8 cellular contexts compared by ENCODE assay signal in the genomic region with DNA sequence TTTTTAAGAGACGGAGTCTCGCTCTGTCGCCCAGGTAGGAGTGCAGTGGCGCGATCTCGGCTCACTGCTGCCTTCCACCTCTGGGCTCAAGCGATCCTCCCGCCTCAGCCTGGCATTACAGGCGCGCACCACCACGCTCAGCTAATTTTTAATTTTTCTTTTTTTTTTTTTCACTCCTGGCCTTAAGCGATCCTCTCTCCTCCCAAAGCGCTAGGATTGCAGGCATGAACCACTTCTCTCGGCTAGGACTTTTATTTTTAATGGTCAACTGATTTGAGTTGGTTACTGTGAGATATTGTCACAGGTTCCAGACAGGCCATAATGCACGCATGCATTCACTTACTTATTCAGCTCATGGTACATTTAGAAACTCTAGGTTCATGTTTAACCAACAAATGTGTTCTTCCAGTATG. TPM values are rescaled to one million over a fixed set of nuclear protein-coding genes. Genes with fewer than 3 reads are reported as not detected.
DNase-seq lines count a peak whose midpoint lies in the region; TF ChIP-seq lines count a peak whose summit lies in the region.

No MANE protein-coding gene starts in this region.

- peaks cover 15% of the 10 kb centered on the region; the same call in 1 of the 2 replicates for H3K4me1 ChIP-seq in PC-9 (replicated peaks; ENCODE audit: insufficient read depth)

- H3K4me3 ChIP-seq in PC-9 (peak overlapping the region; percentile 99), fibroblast of mammary gland (ENCODE audit: control insufficient read depth, low read depth, low read length) (peak overlapping the region; percentile 87), skin epidermis (peak overlapping the region; percentile 52 to 89 (median 68))

- DNase-seq in NCI-H510A treated with DMSO at 0.1 percent for 48 hours (lab: John Stamatoyannopoulos, UW) (peak; percentile 35), NCI-H510A (lab: John Stamatoyannopoulos, UW) (no peak), PC-9 (no peak), fibroblast of mammary gland (ENCODE audit: low read depth) (no peak), NCI-H1105 treated with DMSO at 0.1 percent for 48 hours (lab: John Stamatoyannopoulos, UW) (no peak), NCI-H2107 (lab: John Stamatoyannopoulos, UW) (no peak), NCI-H82 (lab: John Stamatoyannopoulos, UW) (no peak)

- peaks cover 22% of the 10 kb centered on the region; the same call in 1 of the 2 replicates for H3F3A ChIP-seq in PC-9 (ENCODE audit: insufficient read depth, low read depth)

- H3K36me3 ChIP-seq in PC-9 (ENCODE audit: low read depth), result peaks cover 5% of the 10 kb centered on the region; the same call in 1 of the 2 replicates

- TF ChIP-seq CTCF in PC-9 (conservative IDR thresholded peaks at IDR 0.05) (no peak), fibroblast of mammary gland (conservative IDR thresholded peaks at IDR 0.05; ENCODE audit: control insufficient read depth, insufficient read depth, low read depth, low read length) (no peak)

- H3K79me2 ChIP-seq in PC-9 (ENCODE audit: low read depth), result peaks cover 49% of the 10 kb centered on the region

- H4K20me1 ChIP-seq in PC-9 (ENCODE audit: insufficient read depth), result no peaks in the 10 kb centered on the region

- H3K9me3 ChIP-seq in PC-9 (ENCODE audit: insufficient read depth, low read depth), result no peaks in the 10 kb centered on the region

- peak overlapping the region; percentile 94 for H3K4me2 ChIP-seq in PC-9

- H3K27me3 ChIP-seq in PC-9 (ENCODE audit: insufficient read depth, low read depth), result no peaks in the 10 kb centered on the region

- POLR2A ChIA-PET in PC-9 (lab: Charles Lee; ENCODE audit: unreplicated experiment), result interaction anchor here (0.6 to 1.0 kb wide), 3 partner anchors 9 to 804 kb away, joined by 3 to 5 read pairs (median 3); partner anchors contain the start of genes GGNBP2 and RASL10B

- intact Hi-C loops in PC-9 (cut with micrococcal nuclease; ENCODE audit: unreplicated experiment), result loop anchor here (1.0 to 2.0 kb wide), 2 partner anchors 9 to 49 kb away; partner anchors contain the start of genes GGNBP2 and ZNHIT3

- CTCF ChIA-PET in PC-9 (lab: Charles Lee), result no interaction called here

- H2AFZ ChIP-seq in PC-9, result peak overlapping the region; percentile 98

- H3K9me2 ChIP-seq in PC-9 (ENCODE audit: insufficient read depth), result no peaks in the 10 kb centered on the region

- H3K27ac ChIP-seq in PC-9, result peak overlapping the region; percentile 91
- peak overlapping the region in 20 of 21 experiments; percentile 85 to 100 (median 98) for H3K27ac ChIP-seq in skin epidermis

- TSS peak; percentile 52 for BruUV-seq in PC-9 (replicated peaks; lab: Mats Ljungman, UMichigan)

RNA-seq across cellular contexts. Expression of gene PIGW, which starts 0.9 kb away (rescaled TPM):
- total RNA-seq in PC-9 (2021), result 6.3 and 8.0 TPM in 2 replicates

RNA-seq across cellular contexts. Expression of gene MYO19, which starts 1.0 kb away (rescaled TPM):
- 110 and 115 TPM in 2 replicates for total RNA-seq in PC-9 (2021)

RNA-seq across cellular contexts. Expression of gene GGNBP2, which starts 9.0 kb away (rescaled TPM):
- 51.4 and 59.6 TPM in 2 replicates for total RNA-seq in PC-9 (2021)

RNA-seq across cellular contexts. Expression of gene ZNHIT3, which starts 49.2 kb away (rescaled TPM):
- total RNA-seq in PC-9 (2021), result 32.1 and 35.5 TPM in 2 replicates

RNA-seq across cellular contexts. Expression of gene DHRS11, which starts 56.0 kb away (rescaled TPM):
- total RNA-seq in PC-9 (2021), result 18.0 and 24.2 TPM in 2 replicates
